ENCODE assay signal across 25 cellular contexts in genomic region chr11:96027021-96027420, GRCh38.
"Had no signal": no experiment of that assay in that cellular context is flagged by ENCODE, and none has a peak within 500 bp of the region (broad histone marks: within the 10 kb centered on the region; RNA-seq: fewer than 3 reads in every experiment).

No MANE protein-coding gene starts in this region.

- H3K27ac ChIP-seq: adrenal gland, KMS-11, SK-N-MC had no signal

- H3K36me3 ChIP-seq: adrenal gland had no signal

- H3K27me3 ChIP-seq: adrenal gland had no signal

- H3K27ac Mint-ChIP-seq: activated B cell treated with CpG ODN at 0.5 μM for 24 hours; activated CD8-positive, alpha-beta T cell treated with anti-CD3 and anti-CD28 coated beads, Interleukin-2, amount 10 ng/mL, durations not matched to agents 7 days and 5 days; T-helper 1 cell treated with Interleukin-12 subunit alpha and Interleukin-12 subunit beta and Interleukin-4 antibody, amounts not matched to agents 30 μg/mL and 1 μg/mL, for 36 hours had no signal

- H3K4me3 ChIP-seq: adrenal gland, SK-N-MC had no signal

- ATAC-seq: activated CD8-positive, alpha-beta T cell treated with anti-CD3 and anti-CD28 coated beads, Interleukin-2, amount 10 ng/mL, durations not matched to agents 7 days and 5 days had no signal

- H3K27me3 Mint-ChIP-seq: activated B cell treated with CpG ODN at 0.5 μM for 24 hours had no signal

- H3K9me3 ChIP-seq: adrenal gland had no signal

- H3K9me3 Mint-ChIP-seq: activated B cell treated with CpG ODN at 0.5 μM for 24 hours; activated naive CD4-positive, alpha-beta T cell treated with anti-CD3 and anti-CD28 coated beads, Interleukin-2, amount 50 U/mL, for 72 hours; T-helper 1 cell treated with Interleukin-12 subunit alpha and Interleukin-12 subunit beta and Interleukin-4 antibody, amounts not matched to agents 30 μg/mL and 1 μg/mL, for 36 hours had no signal

- DNase-seq: activated B cell treated with CpG ODN at 0.5 μM for 24 hours; activated CD4-positive, alpha-beta T cell treated with anti-CD3 and anti-CD28 coated beads for 1 hour; activated CD4-positive, alpha-beta T cell treated with anti-CD3 and anti-CD28 coated beads, Interleukin-2, amount 50 U/mL, for 4 hours; activated CD8-positive, alpha-beta memory T cell treated with anti-CD3 and anti-CD28 coated beads, Interleukin-2, amount 50 U/mL, for 48 hours; activated CD8-positive, alpha-beta T cell treated with anti-CD3 and anti-CD28 coated beads, Interleukin-2, amount 10 ng/mL, durations not matched to agents 7 days and 5 days; activated T-cell treated with anti-CD3 and anti-CD28 coated beads, Interleukin-2, amount 50 U/mL, for 1 hour; adrenal gland; anterior cingulate cortex; cerebellar nuclear complex; MV-4-11; NCI-H1092 treated with DMSO at 0.1 percent for 48 hours; NCI-H1417 treated with DMSO at 0.1 percent for 48 hours; NCI-H1694; NCI-H2029; NCI-H2107; NCI-H2171 treated with DMSO at 0.1 percent for 48 hours; NCI-H345; NCI-H510A; NCI-H526 treated with DMSO at 0.1 percent for 48 hours; SIG-M5; T-helper 9 cell had no signal

- H3K4me3 Mint-ChIP-seq: activated B cell treated with CpG ODN at 0.5 μM for 24 hours; activated CD8-positive, alpha-beta T cell treated with anti-CD3 and anti-CD28 coated beads, Interleukin-2, amount 10 ng/mL, durations not matched to agents 7 days and 5 days; T-helper 1 cell treated with Interleukin-12 subunit alpha and Interleukin-12 subunit beta and Interleukin-4 antibody, amounts not matched to agents 30 μg/mL and 1 μg/mL, for 36 hours had no signal

- H3K4me1 ChIP-seq: adrenal gland had no signal
